Comparison of ENCODE assay signal across 21 cellular contexts in genomic region chr13:21338651-21339278, GRCh38.
DNase-seq lines count a peak whose midpoint lies in the region; ATAC-seq lines count a peak whose summit lies in the region.
"Had no signal": no experiment of that assay in that cellular context is flagged by ENCODE, and none has a peak within 500 bp of the region (broad histone marks: within the 10 kb centered on the region; RNA-seq: fewer than 3 reads in every experiment).

No MANE protein-coding gene starts in this region.

- peak overlapping the region; percentile 66 for H3K27ac Mint-ChIP-seq in stimulated activated effector memory CD8-positive, alpha-beta T cell treated with anti-CD3 and anti-CD28 coated beads, Interleukin-12 subunit alpha, Interleukin-12 subunit beta, amount 100 ng/mL, for 72 hours
- H3K27ac Mint-ChIP-seq: activated naive CD8-positive, alpha-beta T cell treated with anti-CD3 and anti-CD28 coated beads for 36 hours; B cell had no signal

- H3K4me1 Mint-ChIP-seq in stimulated activated effector memory CD8-positive, alpha-beta T cell treated with anti-CD3 and anti-CD28 coated beads, Interleukin-12 subunit alpha, Interleukin-12 subunit beta, amount 100 ng/mL, for 72 hours = peaks cover 11% of the 10 kb centered on the region
- H3K4me1 Mint-ChIP-seq: B cell had no signal

- DNase-seq in NCI-H146 (lab: John Stamatoyannopoulos, UW) (peak; percentile 52), NCI-H146 treated with DMSO at 0.1 percent for 48 hours (lab: John Stamatoyannopoulos, UW; ENCODE audit: unreplicated experiment) (no peak), NCI-H510A treated with DMSO at 0.1 percent for 48 hours (lab: John Stamatoyannopoulos, UW) (peak; percentile 56), iPS DF 19.7 (ENCODE audit: low read depth, low spot score) (peak; percentile 57), Right ventricle myocardium superior (no peak), NCI-H2227 treated with DMSO at 0.1 percent for 48 hours (lab: John Stamatoyannopoulos, UW) (no peak)
- DNase-seq in stimulated activated effector memory CD8-positive, alpha-beta T cell treated with anti-CD3 and anti-CD28 coated beads, Interleukin-12 subunit alpha, Interleukin-12 subunit beta, amount 100 ng/mL, for 72 hours (ENCODE audit: low spot score in 2 of 2) = no peak
- DNase-seq: activated CD8-positive, alpha-beta memory T cell treated with anti-CD3 and anti-CD28 coated beads for 24 hours; activated naive CD8-positive, alpha-beta T cell treated with anti-CD3 and anti-CD28 coated beads for 36 hours; activated T-cell treated with anti-CD3 and anti-CD28 coated beads, Interleukin-2, amount 50 U/mL, for 4 hours; effector memory CD8-positive, alpha-beta T cell; immature natural killer cell; NCI-H2081 treated with DMSO at 0.1 percent for 48 hours; NCI-H526 treated with DMSO at 0.1 percent for 48 hours; retina; stimulated activated CD4-positive, alpha-beta T cell treated with anti-CD3 and anti-CD28 coated beads, Interleukin-4, amount 100 ng/mL, for 1 hour; stimulated activated naive CD8-positive, alpha-beta T cell treated with anti-CD3 and anti-CD28 coated beads, Interleukin-15, amount 100 ng/mL, for 72 hours; upper lobe of right lung had no signal

- no peak overlapping the region for H3K4me3 Mint-ChIP-seq in stimulated activated effector memory CD8-positive, alpha-beta T cell treated with anti-CD3 and anti-CD28 coated beads, Interleukin-12 subunit alpha, Interleukin-12 subunit beta, amount 100 ng/mL, for 72 hours
- H3K4me3 Mint-ChIP-seq: activated naive CD8-positive, alpha-beta T cell treated with anti-CD3 and anti-CD28 coated beads for 36 hours; activated T-cell treated with anti-CD3 and anti-CD28 coated beads, Interleukin-2, amount 50 U/mL, for 4 hours; B cell; effector memory CD8-positive, alpha-beta T cell; immature natural killer cell; stimulated activated naive CD8-positive, alpha-beta T cell treated with anti-CD3 and anti-CD28 coated beads, Interleukin-15, amount 100 ng/mL, for 72 hours had no signal

- H3K9me3 Mint-ChIP-seq in stimulated activated effector memory CD8-positive, alpha-beta T cell treated with anti-CD3 and anti-CD28 coated beads, Interleukin-12 subunit alpha, Interleukin-12 subunit beta, amount 100 ng/mL, for 72 hours = no peaks in the 10 kb centered on the region
- H3K9me3 Mint-ChIP-seq: activated naive CD8-positive, alpha-beta T cell treated with anti-CD3 and anti-CD28 coated beads for 36 hours; activated T-cell treated with anti-CD3 and anti-CD28 coated beads, Interleukin-2, amount 50 U/mL, for 4 hours; effector memory CD8-positive, alpha-beta T cell; immature natural killer cell; stimulated activated naive CD8-positive, alpha-beta T cell treated with anti-CD3 and anti-CD28 coated beads, Interleukin-15, amount 100 ng/mL, for 72 hours had no signal

- no peaks in the 10 kb centered on the region for H3K36me3 Mint-ChIP-seq in stimulated activated effector memory CD8-positive, alpha-beta T cell treated with anti-CD3 and anti-CD28 coated beads, Interleukin-12 subunit alpha, Interleukin-12 subunit beta, amount 100 ng/mL, for 72 hours

- intact Hi-C loops in Right ventricle myocardium superior (cut with DNase I) = no loop called here

- no peak for ATAC-seq in stimulated activated effector memory CD8-positive, alpha-beta T cell treated with anti-CD3 and anti-CD28 coated beads, Interleukin-12 subunit alpha, Interleukin-12 subunit beta, amount 100 ng/mL, for 72 hours
- no peak for ATAC-seq in HG02588 (IDR thresholded peaks at IDR 0.05; ENCODE audit: unreplicated experiment)
- ATAC-seq in Right ventricle myocardium superior (ENCODE audit: poor library complexity) = no peak
- ATAC-seq: activated CD4-positive, CD25-positive, alpha-beta regulatory T cell treated with anti-CD3 and anti-CD28 coated beads, Interleukin-2, amount 50 U/mL, for 24 hours; activated T-cell treated with anti-CD3 and anti-CD28 coated beads, Interleukin-2, amount 50 U/mL, for 4 hours; effector memory CD8-positive, alpha-beta T cell; stimulated activated naive CD8-positive, alpha-beta T cell treated with anti-CD3 and anti-CD28 coated beads, Interleukin-15, amount 100 ng/mL, for 72 hours; upper lobe of right lung had no signal

Comparison
In these comparisons a context has a peak if more than half of its experiments do, and no peak if none do; other contexts are left out.
1. DNase-seq: peak in NCI-H146 (single experiment), NCI-H510A treated with DMSO at 0.1 percent for 48 hours (single experiment) and iPS DF 19.7 (single experiment); none in NCI-H146 treated with DMSO at 0.1 percent for 48 hours (single experiment), stimulated activated effector memory CD8-positive, alpha-beta T cell treated with anti-CD3 and anti-CD28 coated beads, Interleukin-12 subunit alpha, Interleukin-12 subunit beta, amount 100 ng/mL, for 72 hours (0 of 2), Right ventricle myocardium superior (single experiment) and NCI-H2227 treated with DMSO at 0.1 percent for 48 hours (single experiment).